In genomic region chr4:46124773-46125172, GRCh38 we compare ENCODE assay signal across 13 cellular contexts. TPM values are rescaled to one million over a fixed set of nuclear protein-coding genes. Genes with fewer than 3 reads are reported as not detected.
A peak's percentile ranks its signal among the peaks of the same experiment; 100 is the strongest.
DNase-seq lines count a peak whose midpoint lies in the region; ATAC-seq, FAIRE-seq and TF ChIP-seq lines count a peak whose summit lies in the region.
"Had no signal": no experiment of that assay in that cellular context is flagged by ENCODE, and none has a peak within 500 bp of the region (broad histone marks: within the 10 kb centered on the region; RNA-seq: fewer than 3 reads in every experiment).

No MANE protein-coding gene starts in this region.

- H3K27me3 ChIP-seq in right cardiac atrium (ENCODE audit: control insufficient read depth, insufficient read depth) = no peaks in the 10 kb centered on the region
- peaks cover 32% of the 10 kb centered on the region for H3K27me3 ChIP-seq in left ventricle myocardium inferior (ENCODE audit: low read depth)
- H3K27me3 ChIP-seq in lower lobe of right lung (ENCODE audit: low read depth) = no peaks in the 10 kb centered on the region

- ATAC-seq in right cardiac atrium (no peak), lower lobe of right lung (no peak)
- ATAC-seq: activated CD8-positive, alpha-beta T cell treated with anti-CD3 and anti-CD28 coated beads, Interleukin-2, amount 10 ng/mL, durations not matched to agents 7 days and 5 days; left cardiac atrium had no signal

- WGBS in right cardiac atrium = 10% methylated on average over 7 of the region's 7 CpGs

- no peak overlapping the region for H3K9ac ChIP-seq in kidney (ENCODE audit: low read length in 2 of 2)

- FAIRE-seq in urothelium cell line (lab: Jason Lieb, UNC) = no peak
- no peak for FAIRE-seq in kidney (lab: Jason Lieb, UNC)

- no peaks in the 10 kb centered on the region for H3K9me3 ChIP-seq in right cardiac atrium (ENCODE audit: control insufficient read depth, low read length)
- no peaks in the 10 kb centered on the region for H3K9me3 ChIP-seq in left ventricle myocardium inferior (replicated peaks)
- no peaks in the 10 kb centered on the region for H3K9me3 ChIP-seq in lower lobe of right lung
- H3K9me3 ChIP-seq in kidney (ENCODE audit: control insufficient read depth in 1 of 2, low read length in 2 of 2) = no peaks in the 10 kb centered on the region

- H3K4me3 ChIP-seq in right cardiac atrium (ENCODE audit: low read length) (no peak overlapping the region), left ventricle myocardium inferior (no peak overlapping the region), lower lobe of right lung (no peak overlapping the region), kidney (ENCODE audit: low read length in 2 of 2) (no peak overlapping the region)

- H3K4me1 ChIP-seq in right cardiac atrium (ENCODE audit: control insufficient read depth, insufficient read depth, low read length) (peaks cover 2% of the 10 kb centered on the region), left ventricle myocardium inferior (no peaks in the 10 kb centered on the region), lower lobe of right lung (no peaks in the 10 kb centered on the region), kidney (ENCODE audit: control insufficient read depth in 1 of 2, insufficient read depth in 1 of 2, low read depth in 1 of 2, low read length in 2 of 2) (no peaks in the 10 kb centered on the region)

- H3K36me3 ChIP-seq in left ventricle myocardium inferior (no peaks in the 10 kb centered on the region), lower lobe of right lung (no peaks in the 10 kb centered on the region), kidney (ENCODE audit: control insufficient read depth in 1 of 2, insufficient read depth in 2 of 2, low read length in 2 of 2) (no peaks in the 10 kb centered on the region)

- intact Hi-C loops in right cardiac atrium (cut with DNase I) = no loop called here
- intact Hi-C loops in left ventricle myocardium inferior (cut with micrococcal nuclease) = no loop called here
- intact Hi-C loops in lower lobe of right lung (cut with DNase I) = no loop called here
- intact Hi-C loops in kidney (cut with DNase I) = no loop called here

- H3K27ac ChIP-seq in right cardiac atrium (ENCODE audit: low read length) (no peak overlapping the region), left ventricle myocardium inferior (replicated peaks) (no peak overlapping the region), lower lobe of right lung (no peak overlapping the region), kidney (ENCODE audit: low read depth in 2 of 2, low read length in 2 of 2) (no peak overlapping the region)

- TF ChIP-seq CTCF in left ventricle myocardium inferior (IDR thresholded peaks at IDR 0.05; ENCODE audit: borderline replicate concordance) (no peak), lower lobe of right lung (IDR thresholded peaks at IDR 0.05) (no peak), kidney (IDR thresholded peaks at IDR 0.05; ENCODE audit: borderline replicate concordance, extremely low read depth, insufficient read depth) (no peak)

- DNase-seq in right cardiac atrium (peak in 2 of 3 donors; percentile 17 to 51), left ventricle myocardium inferior (no peak), anterior cingulate cortex (lab: John Stamatoyannopoulos, UW) (peak in 55 of 58 donors; percentile 1 to 78 (median 32)), lower lobe of right lung (peak; percentile 30), urothelium cell line (ENCODE audit: low spot score) (peak; percentile 15), NOMO-1 treated with DMSO at 0.1 percent for 48 hours (lab: John Stamatoyannopoulos, UW; ENCODE audit: unreplicated experiment) (no peak), kidney (no peak)
- no peak for DNase-seq in activated CD4-positive, alpha-beta T cell treated with anti-CD3 and anti-CD28 coated beads for 1 hour
- DNase-seq: activated CD8-positive, alpha-beta T cell treated with anti-CD3 and anti-CD28 coated beads, Interleukin-2, amount 10 ng/mL, durations not matched to agents 7 days and 5 days; activated naive CD4-positive, alpha-beta T cell treated with Interleukin-2 at 50 U/mL for 16 hours; left cardiac atrium; stimulated activated CD8-positive, alpha-beta memory T cell treated with anti-CD3 and anti-CD28 coated beads, Interleukin-4, amount 100 ng/mL, for 48 hours had no signal

RNA-seq across cellular contexts. Expression of gene GABRG1, which starts 0.9 kb away (rescaled TPM):
- not detected for total RNA-seq in right cardiac atrium
- polyA plus RNA-seq in right cardiac atrium = not detected
- not detected for total RNA-seq in left ventricle myocardium inferior
- total RNA-seq in lower lobe of right lung = not detected
- not detected for total RNA-seq in kidney
- 0.04 TPM for polyA plus RNA-seq in kidney (ENCODE audit: insufficient read depth, low read depth, low replicate concordance)
- total RNA-seq: activated CD8-positive, alpha-beta T cell treated with anti-CD3 and anti-CD28 coated beads, Interleukin-2, amount 10 ng/mL, durations not matched to agents 7 days and 5 days; left cardiac atrium; MCF 10A had no signal

Comparison
In these comparisons a context has a peak if more than half of its experiments do, and no peak if none do; other contexts are left out.
1. DNase-seq: peak in right cardiac atrium (2 of 3), anterior cingulate cortex (55 of 58), lower lobe of right lung (single experiment) and urothelium cell line (single experiment); none in left ventricle myocardium inferior (single experiment), NOMO-1 treated with DMSO at 0.1 percent for 48 hours (single experiment), kidney (single experiment) and activated CD4-positive, alpha-beta T cell treated with anti-CD3 and anti-CD28 coated beads for 1 hour (single experiment).